Comparison of ENCODE assay signal across 12 cellular contexts in the genomic region with DNA sequence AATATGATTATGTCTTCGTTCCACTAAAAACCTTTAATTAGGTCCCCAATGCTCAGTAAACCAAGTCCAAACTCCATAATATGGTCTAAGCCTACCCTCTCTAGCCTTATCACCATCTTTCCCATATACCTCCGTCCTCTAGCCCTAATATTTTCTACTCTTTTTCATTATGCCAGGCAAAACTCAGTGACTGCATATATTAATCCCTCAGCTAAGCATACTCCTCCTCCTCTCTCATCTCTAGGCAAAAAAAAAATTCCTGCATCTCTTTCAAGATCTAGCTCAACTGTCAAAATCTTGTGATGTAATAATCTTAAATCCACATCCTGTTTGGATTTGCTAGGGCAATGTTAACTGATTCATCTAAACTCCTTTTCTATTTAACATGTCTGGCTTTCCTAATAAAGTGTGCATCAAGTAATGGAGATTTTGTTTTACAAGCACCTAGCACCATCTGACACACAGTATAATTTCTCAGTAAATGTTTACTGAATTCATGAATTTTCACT. TPM values are rescaled to one million over a fixed set of nuclear protein-coding genes. Genes with fewer than 3 reads are reported as not detected.
A peak's percentile ranks its signal among the peaks of the same experiment; 100 is the strongest.
DNase-seq lines count a peak whose midpoint lies in the region; ATAC-seq lines count a peak whose summit lies in the region.
"Had no signal": no experiment of that assay in that cellular context is flagged by ENCODE, and none has a peak within 500 bp of the region (broad histone marks: within the 10 kb centered on the region; RNA-seq: fewer than 3 reads in every experiment).

No MANE protein-coding gene starts in this region.

- ATAC-seq in activated naive CD4-positive, alpha-beta T cell treated with anti-CD3 and anti-CD28 coated beads, Interleukin-2, amount 50 U/mL, for 72 hours, result no peak
- no peak for ATAC-seq in naive thymus-derived CD8-positive, alpha-beta T cell
- ATAC-seq in esophagus mucosa, result no peak
- no peak for ATAC-seq in Right ventricle myocardium inferior

- no peaks in the 10 kb centered on the region for H3K9me3 Mint-ChIP-seq in activated CD4-positive, alpha-beta T cell treated with anti-CD3 and anti-CD28 coated beads, Interleukin-2, amount 10 ng/mL, durations not matched to agents 7 days and 5 days
- H3K9me3 Mint-ChIP-seq in IgD-negative memory B cell, result no peaks in the 10 kb centered on the region
- no peaks in the 10 kb centered on the region for H3K9me3 Mint-ChIP-seq in activated naive CD4-positive, alpha-beta T cell treated with anti-CD3 and anti-CD28 coated beads, Interleukin-2, amount 50 U/mL, for 72 hours
- H3K9me3 Mint-ChIP-seq in naive thymus-derived CD8-positive, alpha-beta T cell, result no peaks in the 10 kb centered on the region

- POLR2A ChIA-PET in activated CD4-positive, alpha-beta T cell treated with anti-CD3 and anti-CD28 coated beads, Interleukin-2, amount 10 ng/mL, durations not matched to agents 7 days and 5 days (lab: Charles Lee), result interaction anchor here (0.7 to 1.4 kb wide), 3 partner anchors 21 to 317 kb away, joined by 5 to 9 read pairs (median 7); a partner anchor contains a TSS
- POLR2A ChIA-PET in naive thymus-derived CD8-positive, alpha-beta T cell (lab: Charles Lee), result interaction anchor here (0.5 to 2.5 kb wide), 10 partner anchors 13 to 232 kb away, joined by 3 to 33 read pairs (median 4); a partner anchor contains a TSS

- DNase-seq in activated CD4-positive, alpha-beta T cell treated with anti-CD3 and anti-CD28 coated beads, Interleukin-2, amount 10 ng/mL, durations not matched to agents 7 days and 5 days, result no peak
- DNase-seq in activated CD4-positive, alpha-beta T cell treated with anti-CD3 and anti-CD28 coated beads for 4 hours, result no peak
- DNase-seq in activated naive CD4-positive, alpha-beta T cell treated with anti-CD3 and anti-CD28 coated beads, Interleukin-2, amount 50 U/mL, for 72 hours (ENCODE audit: low spot score in 2 of 2), result no peak
- peak in 1 of 10 donors; percentile 26 for DNase-seq in naive thymus-derived CD8-positive, alpha-beta T cell
- no peak for DNase-seq in stimulated activated CD4-positive, alpha-beta T cell treated with anti-CD3 and anti-CD28 coated beads, Interleukin-15, amount 100 ng/mL, for 24 hours
- no peak for DNase-seq in Right ventricle myocardium inferior (ENCODE audit: missing footprints)
- DNase-seq: ACHN, mesendoderm, NCI-H2171 treated with DMSO at 0.1 percent for 48 hours, T1000 had no signal

- peak overlapping the region; percentile 99 for H3K27ac Mint-ChIP-seq in activated CD4-positive, alpha-beta T cell treated with anti-CD3 and anti-CD28 coated beads, Interleukin-2, amount 10 ng/mL, durations not matched to agents 7 days and 5 days
- H3K27ac Mint-ChIP-seq in IgD-negative memory B cell, result peak overlapping the region; percentile 14 to 68 (median 28)
- H3K27ac Mint-ChIP-seq in activated naive CD4-positive, alpha-beta T cell treated with anti-CD3 and anti-CD28 coated beads, Interleukin-2, amount 50 U/mL, for 72 hours, result peak overlapping the region; percentile 33 to 89
- peak overlapping the region; percentile 85 to 98 (median 95) for H3K27ac Mint-ChIP-seq in naive thymus-derived CD8-positive, alpha-beta T cell

- H3K4me3 Mint-ChIP-seq in activated CD4-positive, alpha-beta T cell treated with anti-CD3 and anti-CD28 coated beads, Interleukin-2, amount 10 ng/mL, durations not matched to agents 7 days and 5 days, result peak overlapping the region; percentile 56
- peak overlapping the region in 1 of 4 donors; percentile 25 for H3K4me3 Mint-ChIP-seq in IgD-negative memory B cell
- peak overlapping the region; percentile 0 to 76 (median 69) for H3K4me3 Mint-ChIP-seq in naive thymus-derived CD8-positive, alpha-beta T cell

- CTCF ChIA-PET in activated CD4-positive, alpha-beta T cell treated with anti-CD3 and anti-CD28 coated beads, Interleukin-2, amount 10 ng/mL, durations not matched to agents 7 days and 5 days (lab: Charles Lee), result interaction anchor here (1.0 to 1.4 kb wide), 4 partner anchors 10 to 266 kb away, joined by 3 to 4 read pairs (median 4); a partner anchor contains a TSS

- H3K36me3 Mint-ChIP-seq in activated CD4-positive, alpha-beta T cell treated with anti-CD3 and anti-CD28 coated beads, Interleukin-2, amount 10 ng/mL, durations not matched to agents 7 days and 5 days (ENCODE audit: low read depth), result peaks cover 61% of the 10 kb centered on the region
- H3K36me3 Mint-ChIP-seq in IgD-negative memory B cell, result peaks cover 5% of the 10 kb centered on the region
- H3K36me3 Mint-ChIP-seq in activated naive CD4-positive, alpha-beta T cell treated with anti-CD3 and anti-CD28 coated beads, Interleukin-2, amount 50 U/mL, for 72 hours, result peaks cover 9 to 16% of the 10 kb centered on the region in 2 donors
- peaks cover 0 to 31% (median 13%) of the 10 kb centered on the region in 3 donors for H3K36me3 Mint-ChIP-seq in naive thymus-derived CD8-positive, alpha-beta T cell

- no peaks in the 10 kb centered on the region for H3K27me3 Mint-ChIP-seq in activated CD4-positive, alpha-beta T cell treated with anti-CD3 and anti-CD28 coated beads, Interleukin-2, amount 10 ng/mL, durations not matched to agents 7 days and 5 days
- H3K27me3 Mint-ChIP-seq in IgD-negative memory B cell, result no peaks in the 10 kb centered on the region
- H3K27me3 Mint-ChIP-seq in naive thymus-derived CD8-positive, alpha-beta T cell, result no peaks in the 10 kb centered on the region

- intact Hi-C loops in Right ventricle myocardium inferior (cut with DNase I), result no loop called here

- peaks cover 47% of the 10 kb centered on the region for H3K4me1 Mint-ChIP-seq in activated CD4-positive, alpha-beta T cell treated with anti-CD3 and anti-CD28 coated beads, Interleukin-2, amount 10 ng/mL, durations not matched to agents 7 days and 5 days
- H3K4me1 Mint-ChIP-seq in IgD-negative memory B cell, result peaks cover 4 to 15% (median 14%) of the 10 kb centered on the region in 3 donors
- peaks cover 20 to 45% (median 44%) of the 10 kb centered on the region in 4 donors for H3K4me1 Mint-ChIP-seq in naive thymus-derived CD8-positive, alpha-beta T cell

RNA-seq across cellular contexts. Expression of a gene that starts 20.4 kb away (rescaled TPM):
- total RNA-seq in activated CD4-positive, alpha-beta T cell treated with anti-CD3 and anti-CD28 coated beads, Interleukin-2, amount 10 ng/mL, durations not matched to agents 7 days and 5 days, result 100 to 1,000 TPM in 1 of 2 experiments, 10 to 100 TPM in 1; 98.1 to 103 TPM
- 35.6 TPM for polyA plus RNA-seq in IgD-negative memory B cell
- total RNA-seq in activated naive CD4-positive, alpha-beta T cell treated with anti-CD3 and anti-CD28 coated beads, Interleukin-2, amount 50 U/mL, for 72 hours, result 100 to 1,000 TPM in 1 of 2 donors, 10 to 100 TPM in 1; 97.5 to 104 TPM
- total RNA-seq in naive thymus-derived CD8-positive, alpha-beta T cell, result 10 to 100 TPM; 78.3 to 89.1 TPM
- 10 to 100 TPM; 31.2 to 36.5 (median 35.5) TPM for polyA plus RNA-seq in naive thymus-derived CD8-positive, alpha-beta T cell
- total RNA-seq in esophagus mucosa, result 38.1 TPM
- 18.9 TPM for total RNA-seq in Right ventricle myocardium inferior

RNA-seq across cellular contexts. Expression of a gene that starts 20.6 kb away (rescaled TPM):
- 10 to 100 TPM; 30.3 to 36.7 TPM for total RNA-seq in activated CD4-positive, alpha-beta T cell treated with anti-CD3 and anti-CD28 coated beads, Interleukin-2, amount 10 ng/mL, durations not matched to agents 7 days and 5 days
- 0.15 TPM for polyA plus RNA-seq in IgD-negative memory B cell
- total RNA-seq in activated naive CD4-positive, alpha-beta T cell treated with anti-CD3 and anti-CD28 coated beads, Interleukin-2, amount 50 U/mL, for 72 hours, result 10 to 100 TPM; 42.4 to 56.5 TPM
- 1 to 10 TPM; 1.0 to 1.2 TPM for total RNA-seq in naive thymus-derived CD8-positive, alpha-beta T cell
- polyA plus RNA-seq in naive thymus-derived CD8-positive, alpha-beta T cell, result under 1 TPM in 1 of 3 donors, not detected in 2; 0.18 TPM
- total RNA-seq in esophagus mucosa (5.7 TPM), Right ventricle myocardium inferior (0.46 TPM)

RNA-seq across cellular contexts. Expression of a gene that starts 58.8 kb away (rescaled TPM):
- total RNA-seq in activated CD4-positive, alpha-beta T cell treated with anti-CD3 and anti-CD28 coated beads, Interleukin-2, amount 10 ng/mL, durations not matched to agents 7 days and 5 days, result 10 to 100 TPM; 58.8 to 60.1 TPM
- polyA plus RNA-seq in IgD-negative memory B cell, result 8.8 TPM
- total RNA-seq in activated naive CD4-positive, alpha-beta T cell treated with anti-CD3 and anti-CD28 coated beads, Interleukin-2, amount 50 U/mL, for 72 hours, result 10 to 100 TPM; 25.9 to 30.2 TPM
- total RNA-seq in naive thymus-derived CD8-positive, alpha-beta T cell, result 10 to 100 TPM; 87.0 to 96.5 TPM
- 10 to 100 TPM in 1 of 3 donors, 1 to 10 TPM in 2; 4.2 to 10.5 (median 6.7) TPM for polyA plus RNA-seq in naive thymus-derived CD8-positive, alpha-beta T cell
- 14.3 TPM for total RNA-seq in esophagus mucosa
- total RNA-seq in Right ventricle myocardium inferior, result 14.1 TPM

Comparison
In these comparisons a context has a peak if more than half of its experiments do, and no peak if none do; other contexts are left out.
1. H3K27ac Mint-ChIP-seq: peak in every context shown above with its lines; median percentile 99 in activated CD4-positive, alpha-beta T cell treated with anti-CD3 and anti-CD28 coated beads, Interleukin-2, amount 10 ng/mL, durations not matched to agents 7 days and 5 days; 95 in naive thymus-derived CD8-positive, alpha-beta T cell; 61 in activated naive CD4-positive, alpha-beta T cell treated with anti-CD3 and anti-CD28 coated beads, Interleukin-2, amount 50 U/mL, for 72 hours; 28 in IgD-negative memory B cell.